In genomic region chr2:54237428-54237827, GRCh38 we compare ENCODE assay signal across 12 cellular contexts. TPM values are rescaled to one million over a fixed set of nuclear protein-coding genes. Genes with fewer than 3 reads are reported as not detected.
"Had no signal": no experiment of that assay in that cellular context is flagged by ENCODE, and none has a peak within 500 bp of the region (broad histone marks: within the 10 kb centered on the region; RNA-seq: fewer than 3 reads in every experiment).

No MANE protein-coding gene starts in this region.

- H3K9ac ChIP-seq: GM23248 had no signal

- H3K36me3 ChIP-seq: HAP-1 had no signal

- H3K4me2 ChIP-seq: GM23338 had no signal

- H3K4me3 Mint-ChIP-seq: GM23338, H9, HFFc6 had no signal

- H3K27ac Mint-ChIP-seq: GM23338, H9, HFFc6 had no signal

- H3K27ac ChIP-seq: GM23248 had no signal

- H3K9me3 ChIP-seq: HAP-1 had no signal

- H3K9me3 Mint-ChIP-seq: GM23338 had no signal

- ATAC-seq: GM23338, HCT116 had no signal

- DNase-seq: GM23248, GOT3, H7, H9, HCEC 1CT, HFFc6 had no signal

- FAIRE-seq: H1, H54 had no signal

- H3K4me1 ChIP-seq: HAP-1 had no signal

- H2AFZ ChIP-seq: GM23248, GM23338 had no signal

- H3K4me3 ChIP-seq: GM23248, GM23338, HAP-1 had no signal

RNA-seq across cellular contexts. Expression of gene TSPYL6, which starts 18.6 kb away (rescaled TPM):
- total RNA-seq: GM23248, GM23338, H1, H4, H7, H9, HFFc6 had no signal
- polyA plus RNA-seq: GM23248, GM23338, H1 had no signal
